Comparison of ENCODE assay signal across 8 cellular contexts in genomic region chr17:52106638-52107261, GRCh38. TPM values are rescaled to one million over a fixed set of nuclear protein-coding genes. Genes with fewer than 3 reads are reported as not detected.
DNase-seq lines count a peak whose midpoint lies in the region; ATAC-seq, FAIRE-seq and TF ChIP-seq lines count a peak whose summit lies in the region.

No MANE protein-coding gene starts in this region.

- WGBS in esophagus squamous epithelium, 2 donors: 43 to 50% methylated on average over 7 of the region's 7 CpGs

- TF ChIP-seq CTCF in WERI-Rb-1 (IDR thresholded peaks at IDR 0.05; ENCODE audit: low read depth, low read length) (peak; percentile 65), esophagus squamous epithelium (IDR thresholded peaks at IDR 0.05) (peak; percentile 34 to 69 (median 56)), osteocyte (IDR thresholded peaks at IDR 0.05) (peak; percentile 87)

- ATAC-seq in GM19328 (IDR thresholded peaks at IDR 0.05; ENCODE audit: unreplicated experiment): no peak

- no peaks in the 10 kb centered on the region for H3K36me3 Mint-ChIP-seq in osteocyte (ENCODE audit: unreplicated experiment)

- H3K36me3 ChIP-seq in WERI-Rb-1: no peaks in the 10 kb centered on the region
- H3K36me3 ChIP-seq in esophagus squamous epithelium: no peaks in the 10 kb centered on the region

- H3K4me1 Mint-ChIP-seq in osteocyte (ENCODE audit: unreplicated experiment): no peaks in the 10 kb centered on the region

- DNase-seq in CD1c-positive myeloid dendritic cell (ENCODE audit: extremely low spot score): peak; percentile 39
- peak; percentile 9 for DNase-seq in GM18507 (ENCODE audit: extremely low spot score, insufficient read length, low read depth)
- peak; percentile 2 for DNase-seq in MV-4-11 (lab: John Stamatoyannopoulos, UW)
- peak; percentile 61 for DNase-seq in WERI-Rb-1
- no peak for DNase-seq in esophagus squamous epithelium (lab: John Stamatoyannopoulos, UW)
- DNase-seq in osteocyte (ENCODE audit: extremely low spot score, unreplicated experiment): no peak
- no peak for DNase-seq in effector CD8-positive, alpha-beta T cell (lab: John Stamatoyannopoulos, UW)

- TF ChIP-seq POLR2A in esophagus squamous epithelium (IDR thresholded peaks at IDR 0.05): no peak

- H3K9me3 Mint-ChIP-seq in osteocyte (ENCODE audit: unreplicated experiment): no peaks in the 10 kb centered on the region

- no peak overlapping the region for H3K4me3 Mint-ChIP-seq in osteocyte (ENCODE audit: unreplicated experiment)

- no peaks in the 10 kb centered on the region for H3K27me3 ChIP-seq in WERI-Rb-1 (ENCODE audit: insufficient read depth, low read depth, severe bottlenecking)
- peaks cover 0 to 15% (median 0%) of the 10 kb centered on the region in 4 donors for H3K27me3 ChIP-seq in esophagus squamous epithelium

- no peaks in the 10 kb centered on the region for H3K9me3 ChIP-seq in WERI-Rb-1 (ENCODE audit: severe bottlenecking)
- no peaks in the 10 kb centered on the region for H3K9me3 ChIP-seq in esophagus squamous epithelium

- no peak overlapping the region for H3K27ac ChIP-seq in WERI-Rb-1
- no peak overlapping the region for H3K27ac ChIP-seq in esophagus squamous epithelium

- intact Hi-C loops in esophagus squamous epithelium (cut with DNase I): no loop called here

- H3K4me3 ChIP-seq in WERI-Rb-1 (ENCODE audit: low read depth, low read length) (no peak overlapping the region), esophagus squamous epithelium (no peak overlapping the region)

- H3K4me1 ChIP-seq in esophagus squamous epithelium: no peaks in the 10 kb centered on the region

- H3K27ac Mint-ChIP-seq in osteocyte (ENCODE audit: unreplicated experiment): no peak overlapping the region

- peak; percentile 63 for FAIRE-seq in GM18507 (lab: Jason Lieb, UNC)

- no peaks in the 10 kb centered on the region for H3K27me3 Mint-ChIP-seq in osteocyte (ENCODE audit: unreplicated experiment)

RNA-seq across cellular contexts. Expression of gene CA10, which starts 51.8 kb away (rescaled TPM):
- under 1 TPM in 1 of 4 donors, not detected in 3; 0.38 TPM for total RNA-seq in esophagus squamous epithelium
- total RNA-seq in osteocyte: not detected in 2 replicates

Comparison
In these comparisons a context has a peak if more than half of its experiments do, and no peak if none do; other contexts are left out.
1. DNase-seq: peak in CD1c-positive myeloid dendritic cell (single experiment), GM18507 (single experiment), MV-4-11 (single experiment) and WERI-Rb-1 (single experiment); none in esophagus squamous epithelium (single experiment), osteocyte (single experiment) and effector CD8-positive, alpha-beta T cell (single experiment).
2. Peak in every context shown above with its lines, with median percentiles within 50 percentile points of each other: CTCF ChIP-seq.